ENCODE assay signal across 8 cellular contexts in genomic region chr14:71139058-71139946, GRCh38.
A peak's percentile ranks its signal among the peaks of the same experiment; 100 is the strongest.
DNase-seq lines count a peak whose midpoint lies in the region; ATAC-seq and TF ChIP-seq lines count a peak whose summit lies in the region.

No MANE protein-coding gene starts in this region.

- intact Hi-C loops in CD14-positive monocyte (cut with micrococcal nuclease) = loop anchor here (1.0 to 10.0 kb wide), 3 partner anchors 265 to 614 kb away; no protein-coding TSS in a partner anchor
- intact Hi-C loops in testis (cut with DNase I; ENCODE audit: low total_unique reads) = loop anchor here (5.0 kb wide), 1 partner anchor 613 kb away; no protein-coding TSS in a partner anchor

- no peak overlapping the region for H3K4me3 ChIP-seq in NT2/D1 (ENCODE audit: insufficient read length, low read depth)
- no peak overlapping the region for H3K4me3 ChIP-seq in neural progenitor cell
- H3K4me3 ChIP-seq in testis = peak overlapping the region; percentile 2 to 18

- no peaks in the 10 kb centered on the region for H3F3A ChIP-seq in neural progenitor cell (ENCODE audit: low read depth)

- peaks cover 3% of the 10 kb centered on the region for H3K4me1 ChIP-seq in NT2/D1 (ENCODE audit: insufficient read depth, insufficient read length)
- peaks cover 6% of the 10 kb centered on the region for H3K4me1 ChIP-seq in neural progenitor cell
- no peaks in the 10 kb centered on the region for H3K4me1 ChIP-seq in testis

- H3K27me3 ChIP-seq in NT2/D1 (ENCODE audit: insufficient read depth, insufficient read length) (no peaks in the 10 kb centered on the region), neural progenitor cell (no peaks in the 10 kb centered on the region), testis (no peaks in the 10 kb centered on the region)

- H3K4me2 ChIP-seq in neural progenitor cell = no peak overlapping the region

- peaks cover 46% of the 10 kb centered on the region for H3K4me1 Mint-ChIP-seq in CD14-positive monocyte
- peaks cover 63% of the 10 kb centered on the region for H3K4me1 Mint-ChIP-seq in HFFc6 (ENCODE audit: low read depth)
- H3K4me1 Mint-ChIP-seq in activated T-cell treated with anti-CD3 and anti-CD28 coated beads, Interleukin-2, amount 50 U/mL, for 72 hours (ENCODE audit: low read depth) = peaks cover 45% of the 10 kb centered on the region
- H3K4me1 Mint-ChIP-seq in neural progenitor cell = peaks cover 13% of the 10 kb centered on the region

- peaks cover 13% of the 10 kb centered on the region; the same call in 1 of the 2 replicates for H3K9me3 ChIP-seq in NT2/D1 (ENCODE audit: insufficient read depth, low read length)
- H3K9me3 ChIP-seq in neural progenitor cell (ENCODE audit: low read depth) = no peaks in the 10 kb centered on the region
- H3K9me3 ChIP-seq in testis = no peaks in the 10 kb centered on the region

- peak overlapping the region; percentile 86 for H2AFZ ChIP-seq in neural progenitor cell (replicated peaks)

- H3K27ac ChIP-seq in neural progenitor cell (no peak overlapping the region), testis (no peak overlapping the region)

- H3K36me3 ChIP-seq in NT2/D1 (ENCODE audit: insufficient read depth, insufficient read length, low read length) (no peaks in the 10 kb centered on the region), neural progenitor cell (no peaks in the 10 kb centered on the region), testis (ENCODE audit: low read depth, missing control alignments) (no peaks in the 10 kb centered on the region)

- H3K36me3 Mint-ChIP-seq in CD14-positive monocyte = no peaks in the 10 kb centered on the region
- H3K36me3 Mint-ChIP-seq in HFFc6 (ENCODE audit: low read depth) = peaks cover 12% of the 10 kb centered on the region; the same call in 1 of the 2 replicates
- H3K36me3 Mint-ChIP-seq in activated T-cell treated with anti-CD3 and anti-CD28 coated beads, Interleukin-2, amount 50 U/mL, for 72 hours (ENCODE audit: insufficient read depth in 2 of 2) = peaks cover 0 to 5% of the 10 kb centered on the region in 2 donors
- no peaks in the 10 kb centered on the region for H3K36me3 Mint-ChIP-seq in neural progenitor cell

- H3K9me3 Mint-ChIP-seq in CD14-positive monocyte (peaks cover 0 to 6% (median 3%) of the 10 kb centered on the region in 7 donors), HFFc6 (peaks cover 4% of the 10 kb centered on the region; the same call in 1 of the 2 replicates), neural progenitor cell (peaks cover 13% of the 10 kb centered on the region)
- no peaks in the 10 kb centered on the region for H3K9me3 Mint-ChIP-seq in activated T-cell treated with anti-CD3 and anti-CD28 coated beads, Interleukin-2, amount 50 U/mL, for 72 hours

- TF ChIP-seq POLR2A in testis (IDR thresholded peaks at IDR 0.05) = no peak

- H3K27me3 Mint-ChIP-seq in CD14-positive monocyte (ENCODE audit: low read depth in 3 of 3) (peaks cover 0 to 3% (median 2%) of the 10 kb centered on the region in 3 donors), HFFc6 (ENCODE audit: insufficient read depth) (no peaks in the 10 kb centered on the region; the same call in 1 of the 2 replicates), neural progenitor cell (ENCODE audit: insufficient read depth, low read depth) (peaks cover 4% of the 10 kb centered on the region)
- peaks cover 7% of the 10 kb centered on the region for H3K27me3 Mint-ChIP-seq in activated T-cell treated with anti-CD3 and anti-CD28 coated beads, Interleukin-2, amount 50 U/mL, for 72 hours (ENCODE audit: low read depth)

- peak; percentile 92 for TF ChIP-seq CTCF in CD14-positive monocyte (IDR thresholded peaks at IDR 0.05)
- TF ChIP-seq CTCF in HFFc6 (IDR thresholded peaks at IDR 0.05) = peak; percentile 97
- peak; percentile 98 for TF ChIP-seq CTCF in neural progenitor cell (IDR thresholded peaks at IDR 0.05)
- peak; percentile 72 to 91 (median 79) for TF ChIP-seq CTCF in testis (IDR thresholded peaks at IDR 0.05)

- DNase-seq in CD14-positive monocyte (ENCODE audit: low spot score) (no peak), HFFc6 (peak; percentile 31), NT2/D1 (ENCODE audit: low read depth, low spot score) (peak; percentile 39), fibroblast of peridontal ligament (ENCODE audit: extremely low read depth) (peak; percentile 60), neural progenitor cell (ENCODE audit: low spot score) (peak; percentile 79), testis (peak; percentile 66)
- peak; percentile 62 to 71 for DNase-seq in activated T-cell treated with anti-CD3 and anti-CD28 coated beads, Interleukin-2, amount 50 U/mL, for 72 hours

- H3K4me3 Mint-ChIP-seq in CD14-positive monocyte (peak overlapping the region; percentile 18 to 55), HFFc6 (no peak overlapping the region; the same call in 1 of the 2 replicates), neural progenitor cell (no peak overlapping the region)
- H3K4me3 Mint-ChIP-seq in activated T-cell treated with anti-CD3 and anti-CD28 coated beads, Interleukin-2, amount 50 U/mL, for 72 hours = no peak overlapping the region

- H3K79me2 ChIP-seq in neural progenitor cell (ENCODE audit: low read depth) = no peaks in the 10 kb centered on the region

- WGBS in testis, 2 donors = 47 to 65% methylated on average over 37 of the region's 37 CpGs

- H3K27ac Mint-ChIP-seq in CD14-positive monocyte = peak overlapping the region in 3 of 7 donors; percentile 28 to 51 (median 42)
- H3K27ac Mint-ChIP-seq in HFFc6 = peak overlapping the region; percentile 28
- no peak overlapping the region for H3K27ac Mint-ChIP-seq in activated T-cell treated with anti-CD3 and anti-CD28 coated beads, Interleukin-2, amount 50 U/mL, for 72 hours
- peak overlapping the region; percentile 78 for H3K27ac Mint-ChIP-seq in neural progenitor cell

- H3K9ac ChIP-seq in NT2/D1 (ENCODE audit: insufficient read length, low read depth) (peak overlapping the region; percentile 32), neural progenitor cell (no peak overlapping the region)

- H4K20me1 ChIP-seq in neural progenitor cell (ENCODE audit: low read depth) = no peaks in the 10 kb centered on the region

- ATAC-seq in activated T-cell treated with anti-CD3 and anti-CD28 coated beads, Interleukin-2, amount 50 U/mL, for 72 hours (replicated peaks in 1 of 2) = no peak
- no peak for ATAC-seq in HG02870 (IDR thresholded peaks at IDR 0.05; ENCODE audit: unreplicated experiment)

Comparison
In these comparisons a context has a peak if more than half of its experiments do, and no peak if none do; other contexts are left out.
1. H3K4me3 Mint-ChIP-seq: peak in CD14-positive monocyte (2 of 2); none in HFFc6 (single experiment), activated T-cell treated with anti-CD3 and anti-CD28 coated beads, Interleukin-2, amount 50 U/mL, for 72 hours (0 of 2) and neural progenitor cell (single experiment).
2. H3K4me3 ChIP-seq: peak in testis (2 of 2); none in NT2/D1 (single experiment) and neural progenitor cell (single experiment).
3. Peak in every context shown above with its lines, with median percentiles within 50 percentile points of each other: CTCF ChIP-seq.